ENCODE assay signal across 1 cellular context in genomic region chr2:8661736-8662135, GRCh38.
A peak's percentile ranks its signal among the peaks of the same experiment; 100 is the strongest.
TF ChIP-seq lines count a peak whose summit lies in the region.

No MANE protein-coding gene starts in this region.

TF ChIP-seq in HepG2, 621 proteins besides CTCF, POLR2A, EP300 and RAD21 (continued from another document):
- TF ChIP-seq, protein P1, sequence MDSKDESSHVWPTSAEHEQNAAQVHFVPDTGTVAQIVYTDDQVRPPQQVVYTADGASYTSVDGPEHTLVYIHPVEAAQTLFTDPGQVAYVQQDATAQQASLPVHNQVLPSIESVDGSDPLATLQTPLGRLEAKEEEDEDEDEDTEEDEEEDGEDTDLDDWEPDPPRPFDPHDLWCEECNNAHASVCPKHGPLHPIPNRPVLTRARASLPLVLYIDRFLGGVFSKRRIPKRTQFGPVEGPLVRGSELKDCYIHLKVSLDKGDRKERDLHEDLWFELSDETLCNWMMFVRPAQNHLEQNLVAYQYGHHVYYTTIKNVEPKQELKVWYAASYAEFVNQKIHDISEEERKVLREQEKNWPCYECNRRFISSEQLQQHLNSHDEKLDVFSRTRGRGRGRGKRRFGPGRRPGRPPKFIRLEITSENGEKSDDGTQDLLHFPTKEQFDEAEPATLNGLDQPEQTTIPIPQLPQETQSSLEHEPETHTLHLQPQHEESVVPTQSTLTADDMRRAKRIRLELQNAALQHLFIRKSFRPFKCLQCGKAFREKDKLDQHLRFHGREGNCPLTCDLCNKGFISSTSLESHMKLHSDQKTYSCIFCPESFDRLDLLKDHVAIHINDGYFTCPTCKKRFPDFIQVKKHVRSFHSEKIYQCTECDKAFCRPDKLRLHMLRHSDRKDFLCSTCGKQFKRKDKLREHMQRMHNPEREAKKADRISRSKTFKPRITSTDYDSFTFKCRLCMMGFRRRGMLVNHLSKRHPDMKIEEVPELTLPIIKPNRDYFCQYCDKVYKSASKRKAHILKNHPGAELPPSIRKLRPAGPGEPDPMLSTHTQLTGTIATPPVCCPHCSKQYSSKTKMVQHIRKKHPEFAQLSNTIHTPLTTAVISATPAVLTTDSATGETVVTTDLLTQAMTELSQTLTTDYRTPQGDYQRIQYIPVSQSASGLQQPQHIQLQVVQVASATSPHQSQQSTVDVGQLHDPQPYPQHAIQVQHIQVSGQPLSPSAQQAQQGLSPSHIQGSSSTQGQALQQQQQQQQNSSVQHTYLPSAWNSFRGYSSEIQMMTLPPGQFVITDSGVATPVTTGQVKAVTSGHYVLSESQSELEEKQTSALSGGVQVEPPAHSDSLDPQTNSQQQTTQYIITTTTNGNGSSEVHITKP (CRISPR knock-in tag; IDR thresholded peaks at IDR 0.05; ENCODE audit: low read depth): 0 out of 2 replicates have a peak, but pooled peaks have one; percentile 16
- TF ChIP-seq POLR2G (IDR thresholded peaks at IDR 0.05; ENCODE audit: low read depth, low read length): no peak
- TF ChIP-seq, protein P2, sequence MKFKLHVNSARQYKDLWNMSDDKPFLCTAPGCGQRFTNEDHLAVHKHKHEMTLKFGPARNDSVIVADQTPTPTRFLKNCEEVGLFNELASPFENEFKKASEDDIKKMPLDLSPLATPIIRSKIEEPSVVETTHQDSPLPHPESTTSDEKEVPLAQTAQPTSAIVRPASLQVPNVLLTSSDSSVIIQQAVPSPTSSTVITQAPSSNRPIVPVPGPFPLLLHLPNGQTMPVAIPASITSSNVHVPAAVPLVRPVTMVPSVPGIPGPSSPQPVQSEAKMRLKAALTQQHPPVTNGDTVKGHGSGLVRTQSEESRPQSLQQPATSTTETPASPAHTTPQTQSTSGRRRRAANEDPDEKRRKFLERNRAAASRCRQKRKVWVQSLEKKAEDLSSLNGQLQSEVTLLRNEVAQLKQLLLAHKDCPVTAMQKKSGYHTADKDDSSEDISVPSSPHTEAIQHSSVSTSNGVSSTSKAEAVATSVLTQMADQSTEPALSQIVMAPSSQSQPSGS (CRISPR knock-in tag; IDR thresholded peaks at IDR 0.05): no peak
- TF ChIP-seq, protein P3, sequence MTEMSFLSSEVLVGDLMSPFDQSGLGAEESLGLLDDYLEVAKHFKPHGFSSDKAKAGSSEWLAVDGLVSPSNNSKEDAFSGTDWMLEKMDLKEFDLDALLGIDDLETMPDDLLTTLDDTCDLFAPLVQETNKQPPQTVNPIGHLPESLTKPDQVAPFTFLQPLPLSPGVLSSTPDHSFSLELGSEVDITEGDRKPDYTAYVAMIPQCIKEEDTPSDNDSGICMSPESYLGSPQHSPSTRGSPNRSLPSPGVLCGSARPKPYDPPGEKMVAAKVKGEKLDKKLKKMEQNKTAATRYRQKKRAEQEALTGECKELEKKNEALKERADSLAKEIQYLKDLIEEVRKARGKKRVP (CRISPR knock-in tag; IDR thresholded peaks at IDR 0.05): no peak
- no peak for TF ChIP-seq TFAP4 (IDR thresholded peaks at IDR 0.05; ENCODE audit: borderline replicate concordance, low read depth)
- no peak for TF ChIP-seq ZNF282 (IDR thresholded peaks at IDR 0.05; ENCODE audit: partially characterized antibody)
- 0 out of 2 replicates have a peak, but pooled peaks have one; percentile 18 for TF ChIP-seq ZBTB7B (CRISPR knock-in tag; IDR thresholded peaks at IDR 0.05)
- TF ChIP-seq, protein P4, sequence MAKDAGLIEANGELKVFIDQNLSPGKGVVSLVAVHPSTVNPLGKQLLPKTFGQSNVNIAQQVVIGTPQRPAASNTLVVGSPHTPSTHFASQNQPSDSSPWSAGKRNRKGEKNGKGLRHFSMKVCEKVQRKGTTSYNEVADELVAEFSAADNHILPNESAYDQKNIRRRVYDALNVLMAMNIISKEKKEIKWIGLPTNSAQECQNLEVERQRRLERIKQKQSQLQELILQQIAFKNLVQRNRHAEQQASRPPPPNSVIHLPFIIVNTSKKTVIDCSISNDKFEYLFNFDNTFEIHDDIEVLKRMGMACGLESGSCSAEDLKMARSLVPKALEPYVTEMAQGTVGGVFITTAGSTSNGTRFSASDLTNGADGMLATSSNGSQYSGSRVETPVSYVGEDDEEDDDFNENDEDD (CRISPR knock-in tag; IDR thresholded peaks at IDR 0.05; ENCODE audit: borderline replicate concordance): no peak
- no peak for TF ChIP-seq SAP130 (CRISPR knock-in tag; IDR thresholded peaks at IDR 0.05; ENCODE audit: low read depth)
